ENCODE assay signal across 1 cellular context in the genomic region with DNA sequence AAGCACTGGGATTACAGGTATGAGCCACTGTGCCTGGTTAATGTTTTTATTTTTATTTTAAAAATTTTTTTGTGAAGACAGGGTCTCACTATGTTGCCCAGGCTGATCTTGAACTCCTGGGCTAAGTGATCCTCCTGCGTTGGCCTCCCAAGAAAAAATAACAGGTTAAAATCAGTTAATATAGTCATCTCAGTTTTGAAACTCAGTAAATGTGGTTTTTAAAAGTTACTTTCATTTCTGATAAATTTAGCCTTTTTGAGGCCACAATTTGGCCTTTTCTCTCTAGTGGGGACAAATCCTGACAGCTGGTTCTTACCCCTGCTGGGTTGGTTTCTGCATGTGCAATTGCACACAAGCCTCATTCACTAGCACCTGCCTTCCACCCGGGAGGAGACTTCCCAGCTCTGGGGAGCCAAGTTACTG.
TF ChIP-seq lines count a peak whose summit lies in the region.

No MANE protein-coding gene starts in this region.

TF ChIP-seq in GM12878, 131 proteins besides CTCF, POLR2A, EP300 and RAD21 (continued from another document):
- TF ChIP-seq, protein P1, sequence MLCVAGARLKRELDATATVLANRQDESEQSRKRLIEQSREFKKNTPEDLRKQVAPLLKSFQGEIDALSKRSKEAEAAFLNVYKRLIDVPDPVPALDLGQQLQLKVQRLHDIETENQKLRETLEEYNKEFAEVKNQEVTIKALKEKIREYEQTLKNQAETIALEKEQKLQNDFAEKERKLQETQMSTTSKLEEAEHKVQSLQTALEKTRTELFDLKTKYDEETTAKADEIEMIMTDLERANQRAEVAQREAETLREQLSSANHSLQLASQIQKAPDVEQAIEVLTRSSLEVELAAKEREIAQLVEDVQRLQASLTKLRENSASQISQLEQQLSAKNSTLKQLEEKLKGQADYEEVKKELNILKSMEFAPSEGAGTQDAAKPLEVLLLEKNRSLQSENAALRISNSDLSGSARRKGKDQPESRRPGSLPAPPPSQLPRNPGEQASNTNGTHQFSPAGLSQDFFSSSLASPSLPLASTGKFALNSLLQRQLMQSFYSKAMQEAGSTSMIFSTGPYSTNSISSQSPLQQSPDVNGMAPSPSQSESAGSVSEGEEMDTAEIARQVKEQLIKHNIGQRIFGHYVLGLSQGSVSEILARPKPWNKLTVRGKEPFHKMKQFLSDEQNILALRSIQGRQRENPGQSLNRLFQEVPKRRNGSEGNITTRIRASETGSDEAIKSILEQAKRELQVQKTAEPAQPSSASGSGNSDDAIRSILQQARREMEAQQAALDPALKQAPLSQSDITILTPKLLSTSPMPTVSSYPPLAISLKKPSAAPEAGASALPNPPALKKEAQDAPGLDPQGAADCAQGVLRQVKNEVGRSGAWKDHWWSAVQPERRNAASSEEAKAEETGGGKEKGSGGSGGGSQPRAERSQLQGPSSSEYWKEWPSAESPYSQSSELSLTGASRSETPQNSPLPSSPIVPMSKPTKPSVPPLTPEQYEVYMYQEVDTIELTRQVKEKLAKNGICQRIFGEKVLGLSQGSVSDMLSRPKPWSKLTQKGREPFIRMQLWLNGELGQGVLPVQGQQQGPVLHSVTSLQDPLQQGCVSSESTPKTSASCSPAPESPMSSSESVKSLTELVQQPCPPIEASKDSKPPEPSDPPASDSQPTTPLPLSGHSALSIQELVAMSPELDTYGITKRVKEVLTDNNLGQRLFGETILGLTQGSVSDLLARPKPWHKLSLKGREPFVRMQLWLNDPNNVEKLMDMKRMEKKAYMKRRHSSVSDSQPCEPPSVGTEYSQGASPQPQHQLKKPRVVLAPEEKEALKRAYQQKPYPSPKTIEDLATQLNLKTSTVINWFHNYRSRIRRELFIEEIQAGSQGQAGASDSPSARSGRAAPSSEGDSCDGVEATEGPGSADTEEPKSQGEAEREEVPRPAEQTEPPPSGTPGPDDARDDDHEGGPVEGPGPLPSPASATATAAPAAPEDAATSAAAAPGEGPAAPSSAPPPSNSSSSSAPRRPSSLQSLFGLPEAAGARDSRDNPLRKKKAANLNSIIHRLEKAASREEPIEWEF (IDR thresholded peaks at IDR 0.05; ENCODE audit: insufficient replicate concordance, low read depth, low read length), result no peak
- peak; percentile 75; the same call in 1 of the 2 replicates for TF ChIP-seq CBX5 (IDR thresholded peaks at IDR 0.05; ENCODE audit: low read depth)
- no peak for TF ChIP-seq NR2C1 (IDR thresholded peaks at IDR 0.05)
- TF ChIP-seq MXI1 (IDR thresholded peaks at IDR 0.05; ENCODE audit: low read depth, low read length), result peak; percentile 61; the same call in 1 of the 2 replicates
- TF ChIP-seq, protein P2, sequence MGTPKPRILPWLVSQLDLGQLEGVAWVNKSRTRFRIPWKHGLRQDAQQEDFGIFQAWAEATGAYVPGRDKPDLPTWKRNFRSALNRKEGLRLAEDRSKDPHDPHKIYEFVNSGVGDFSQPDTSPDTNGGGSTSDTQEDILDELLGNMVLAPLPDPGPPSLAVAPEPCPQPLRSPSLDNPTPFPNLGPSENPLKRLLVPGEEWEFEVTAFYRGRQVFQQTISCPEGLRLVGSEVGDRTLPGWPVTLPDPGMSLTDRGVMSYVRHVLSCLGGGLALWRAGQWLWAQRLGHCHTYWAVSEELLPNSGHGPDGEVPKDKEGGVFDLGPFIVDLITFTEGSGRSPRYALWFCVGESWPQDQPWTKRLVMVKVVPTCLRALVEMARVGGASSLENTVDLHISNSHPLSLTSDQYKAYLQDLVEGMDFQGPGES (IDR thresholded peaks at IDR 0.05), result no peak
- TF ChIP-seq TCF7 (IDR thresholded peaks at IDR 0.05; ENCODE audit: borderline replicate concordance), result peak; percentile 29; the same call in 1 of the 2 replicates
- TF ChIP-seq, protein P3, sequence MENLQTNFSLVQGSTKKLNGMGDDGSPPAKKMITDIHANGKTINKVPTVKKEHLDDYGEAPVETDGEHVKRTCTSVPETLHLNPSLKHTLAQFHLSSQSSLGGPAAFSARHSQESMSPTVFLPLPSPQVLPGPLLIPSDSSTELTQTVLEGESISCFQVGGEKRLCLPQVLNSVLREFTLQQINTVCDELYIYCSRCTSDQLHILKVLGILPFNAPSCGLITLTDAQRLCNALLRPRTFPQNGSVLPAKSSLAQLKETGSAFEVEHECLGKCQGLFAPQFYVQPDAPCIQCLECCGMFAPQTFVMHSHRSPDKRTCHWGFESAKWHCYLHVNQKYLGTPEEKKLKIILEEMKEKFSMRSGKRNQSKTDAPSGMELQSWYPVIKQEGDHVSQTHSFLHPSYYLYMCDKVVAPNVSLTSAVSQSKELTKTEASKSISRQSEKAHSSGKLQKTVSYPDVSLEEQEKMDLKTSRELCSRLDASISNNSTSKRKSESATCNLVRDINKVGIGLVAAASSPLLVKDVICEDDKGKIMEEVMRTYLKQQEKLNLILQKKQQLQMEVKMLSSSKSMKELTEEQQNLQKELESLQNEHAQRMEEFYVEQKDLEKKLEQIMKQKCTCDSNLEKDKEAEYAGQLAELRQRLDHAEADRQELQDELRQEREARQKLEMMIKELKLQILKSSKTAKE (IDR thresholded peaks at IDR 0.05; ENCODE audit: low read depth, poor library complexity, severe bottlenecking), result peak; percentile 95
- TF ChIP-seq, protein P4, sequence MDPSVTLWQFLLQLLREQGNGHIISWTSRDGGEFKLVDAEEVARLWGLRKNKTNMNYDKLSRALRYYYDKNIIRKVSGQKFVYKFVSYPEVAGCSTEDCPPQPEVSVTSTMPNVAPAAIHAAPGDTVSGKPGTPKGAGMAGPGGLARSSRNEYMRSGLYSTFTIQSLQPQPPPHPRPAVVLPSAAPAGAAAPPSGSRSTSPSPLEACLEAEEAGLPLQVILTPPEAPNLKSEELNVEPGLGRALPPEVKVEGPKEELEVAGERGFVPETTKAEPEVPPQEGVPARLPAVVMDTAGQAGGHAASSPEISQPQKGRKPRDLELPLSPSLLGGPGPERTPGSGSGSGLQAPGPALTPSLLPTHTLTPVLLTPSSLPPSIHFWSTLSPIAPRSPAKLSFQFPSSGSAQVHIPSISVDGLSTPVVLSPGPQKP (IDR thresholded peaks at IDR 0.05; ENCODE audit: low read depth, low read length), result no peak
- TF ChIP-seq, protein P5, sequence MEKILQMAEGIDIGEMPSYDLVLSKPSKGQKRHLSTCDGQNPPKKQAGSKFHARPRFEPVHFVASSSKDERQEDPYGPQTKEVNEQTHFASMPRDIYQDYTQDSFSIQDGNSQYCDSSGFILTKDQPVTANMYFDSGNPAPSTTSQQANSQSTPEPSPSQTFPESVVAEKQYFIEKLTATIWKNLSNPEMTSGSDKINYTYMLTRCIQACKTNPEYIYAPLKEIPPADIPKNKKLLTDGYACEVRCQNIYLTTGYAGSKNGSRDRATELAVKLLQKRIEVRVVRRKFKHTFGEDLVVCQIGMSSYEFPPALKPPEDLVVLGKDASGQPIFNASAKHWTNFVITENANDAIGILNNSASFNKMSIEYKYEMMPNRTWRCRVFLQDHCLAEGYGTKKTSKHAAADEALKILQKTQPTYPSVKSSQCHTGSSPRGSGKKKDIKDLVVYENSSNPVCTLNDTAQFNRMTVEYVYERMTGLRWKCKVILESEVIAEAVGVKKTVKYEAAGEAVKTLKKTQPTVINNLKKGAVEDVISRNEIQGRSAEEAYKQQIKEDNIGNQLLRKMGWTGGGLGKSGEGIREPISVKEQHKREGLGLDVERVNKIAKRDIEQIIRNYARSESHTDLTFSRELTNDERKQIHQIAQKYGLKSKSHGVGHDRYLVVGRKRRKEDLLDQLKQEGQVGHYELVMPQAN (conservative IDR thresholded peaks at IDR 0.05), result peak; percentile 43; the same call in 1 of the 2 replicates
- TF ChIP-seq CHD1 (IDR thresholded peaks at IDR 0.05; ENCODE audit: low read depth, low read length), result no peak
